Comparison of ENCODE assay signal across 9 cellular contexts in the genomic region with DNA sequence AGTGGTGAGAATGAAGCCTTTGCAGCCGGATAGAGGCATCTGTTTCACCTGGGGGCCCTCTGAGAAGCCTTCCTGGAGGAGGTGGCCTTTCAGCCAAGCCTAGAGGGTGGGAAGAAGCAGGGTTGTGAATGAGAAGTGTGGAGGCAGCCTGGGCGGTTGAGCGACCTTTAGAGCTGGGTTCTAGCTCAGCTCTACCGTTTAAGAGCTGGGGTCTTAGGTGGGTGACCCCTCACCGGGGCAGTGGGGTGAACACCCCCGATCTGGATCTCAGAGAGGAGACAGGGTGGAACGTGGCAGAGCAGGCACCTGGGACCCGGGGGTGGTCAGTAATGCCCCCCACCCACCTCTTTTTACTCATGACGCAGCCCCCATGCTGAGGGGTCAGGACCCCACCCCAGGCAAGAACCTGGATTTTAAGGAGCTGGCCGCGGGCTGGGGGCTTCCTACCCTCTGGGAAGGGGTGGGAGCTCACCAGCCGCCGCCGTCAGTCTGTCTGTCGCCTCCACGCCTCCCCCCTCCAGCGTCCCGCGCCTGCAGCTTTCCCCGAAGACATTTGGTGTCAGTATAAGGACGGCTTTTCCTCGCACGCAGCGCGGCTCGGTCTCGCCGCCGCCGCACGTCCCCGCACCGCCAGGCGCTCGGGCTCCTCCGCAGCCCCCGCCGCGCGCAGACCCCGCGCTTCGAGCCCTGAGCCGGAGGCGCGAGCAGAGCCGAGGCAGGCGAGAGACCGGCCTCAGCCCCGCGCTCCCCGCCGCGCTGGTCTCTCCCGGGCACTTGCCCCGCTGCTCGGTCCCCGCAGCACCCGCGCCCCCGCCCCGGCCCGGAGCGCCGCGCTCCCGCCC. TPM values are rescaled to one million over a fixed set of nuclear protein-coding genes. Genes with fewer than 3 reads are reported as not detected.
A peak's percentile ranks its signal among the peaks of the same experiment; 100 is the strongest.
DNase-seq lines count a peak whose midpoint lies in the region; ATAC-seq and TF ChIP-seq lines count a peak whose summit lies in the region.
"Had no signal": no experiment of that assay in that cellular context is flagged by ENCODE, and none has a peak within 500 bp of the region (broad histone marks: within the 10 kb centered on the region; RNA-seq: fewer than 3 reads in every experiment).

No MANE protein-coding gene starts in this region.

- H3K9me2 ChIP-seq in SK-N-SH: no peaks in the 10 kb centered on the region

- H3K36me3 ChIP-seq in SK-N-SH (replicated peaks in 1 of 2; ENCODE audit: control insufficient read depth in 1 of 2, insufficient read depth in 2 of 2, low read length in 1 of 2): no peaks in the 10 kb centered on the region
- no peaks in the 10 kb centered on the region for H3K36me3 ChIP-seq in iPS-15b (ENCODE audit: control insufficient read depth, insufficient read depth, low read length)
- H3K36me3 ChIP-seq: SJSA1 had no signal

- H3K4me2 ChIP-seq in SK-N-SH: no peak overlapping the region

- ATAC-seq in SK-N-SH treated with all-trans-retinoic acid at 6 μM for 48 hours (no peak), HG03108 (IDR thresholded peaks at IDR 0.05; ENCODE audit: unreplicated experiment) (no peak)

- H3K9ac ChIP-seq in SK-N-SH: no peak overlapping the region
- H3K9ac ChIP-seq in iPS-15b (ENCODE audit: low read depth, low read length): no peak overlapping the region

- H3K9me3 ChIP-seq in SK-N-SH (no peaks in the 10 kb centered on the region), iPS-15b (ENCODE audit: control insufficient read depth, insufficient read depth, low read length) (no peaks in the 10 kb centered on the region)
- H3K9me3 ChIP-seq: SJSA1 had no signal

- no peaks in the 10 kb centered on the region for H4K20me1 ChIP-seq in SK-N-SH (ENCODE audit: insufficient read depth)

- peak; percentile 21; the same call in 1 of the 2 replicates for TF ChIP-seq CTCF in SK-N-SH (IDR thresholded peaks at IDR 0.05)

- POLR2A ChIA-PET in SK-N-SH (lab: Yijun Ruan, JAX): no interaction called here

- no peak overlapping the region for H3K27ac ChIP-seq in SK-N-SH (ENCODE audit: low read depth in 2 of 2, low read length in 1 of 2)
- H3K27ac ChIP-seq: SJSA1 had no signal

- H3K4me3 ChIP-seq in SK-N-SH (ENCODE audit: low read depth in 2 of 2, low read length in 1 of 2) (peak overlapping the region; percentile 23 to 30; a peak in 2 of 4 replicates), iPS-15b (ENCODE audit: low read depth, low read length) (peak overlapping the region; percentile 26)
- H3K4me3 ChIP-seq: SJSA1 had no signal

- H3K27me3 ChIP-seq in SK-N-SH (ENCODE audit: insufficient read depth): no peaks in the 10 kb centered on the region; the same call in 1 of the 2 replicates
- H3K27me3 ChIP-seq in iPS-15b (ENCODE audit: control insufficient read depth, insufficient read depth, low read length): peaks cover 62% of the 10 kb centered on the region

- peak; percentile 71 for DNase-seq in SK-N-SH
- peak; percentile 19 for DNase-seq in activated T-helper 1 cell treated with Interleukin-2 at 50 U/mL for 16 hours (ENCODE audit: low read depth)
- peak; percentile 18 for DNase-seq in stimulated activated CD8-positive, alpha-beta memory T cell treated with anti-CD3 and anti-CD28 coated beads, Interleukin-15, amount 100 ng/mL, for 1 hour (ENCODE audit: low read depth)
- no peak for DNase-seq in SIG-M5 (lab: John Stamatoyannopoulos, UW)
- no peak for DNase-seq in hepatic stellate cell (ENCODE audit: low spot score)

- H3F3A ChIP-seq in SK-N-SH (replicated peaks; ENCODE audit: insufficient read depth): no peaks in the 10 kb centered on the region

- CTCF ChIA-PET in SK-N-SH (lab: Yijun Ruan, JAX): interaction anchor here (0.6 to 3.1 kb wide), 5 partner anchors 14 to 479 kb away, joined by 3 to 14 read pairs (median 6); no protein-coding TSS in a partner anchor

- TF ChIP-seq EP300 in SK-N-SH (IDR thresholded peaks at IDR 0.05; ENCODE audit: borderline replicate concordance in 1 of 2, low read depth in 1 of 2, low read length in 1 of 2): no peak

- peak; percentile 51 for TF ChIP-seq RAD21 in SK-N-SH (IDR thresholded peaks at IDR 0.05; ENCODE audit: low read length)

- WGBS in SK-N-SH (ENCODE audit: low lambda C conversion rate): 90% methylated on average over 2 of the region's 67 CpGs

- H3K79me2 ChIP-seq in SK-N-SH (ENCODE audit: insufficient read depth): no peaks in the 10 kb centered on the region

- no peak overlapping the region for H2AFZ ChIP-seq in SK-N-SH (ENCODE audit: low read depth)

- no peaks in the 10 kb centered on the region; a peak in 1 of 4 replicates for H3K4me1 ChIP-seq in SK-N-SH (ENCODE audit: control insufficient read depth in 1 of 2, insufficient read depth in 2 of 2, low read depth in 1 of 2, low read length in 1 of 2)
- H3K4me1 ChIP-seq in iPS-15b (ENCODE audit: control insufficient read depth, insufficient read depth, low read length): peaks cover 4% of the 10 kb centered on the region
- H3K4me1 ChIP-seq: SJSA1 had no signal

TF ChIP-seq in SK-N-SH, 30 proteins besides CTCF, POLR2A, EP300 and RAD21 (continues in another document):
- TF ChIP-seq, protein P1, sequence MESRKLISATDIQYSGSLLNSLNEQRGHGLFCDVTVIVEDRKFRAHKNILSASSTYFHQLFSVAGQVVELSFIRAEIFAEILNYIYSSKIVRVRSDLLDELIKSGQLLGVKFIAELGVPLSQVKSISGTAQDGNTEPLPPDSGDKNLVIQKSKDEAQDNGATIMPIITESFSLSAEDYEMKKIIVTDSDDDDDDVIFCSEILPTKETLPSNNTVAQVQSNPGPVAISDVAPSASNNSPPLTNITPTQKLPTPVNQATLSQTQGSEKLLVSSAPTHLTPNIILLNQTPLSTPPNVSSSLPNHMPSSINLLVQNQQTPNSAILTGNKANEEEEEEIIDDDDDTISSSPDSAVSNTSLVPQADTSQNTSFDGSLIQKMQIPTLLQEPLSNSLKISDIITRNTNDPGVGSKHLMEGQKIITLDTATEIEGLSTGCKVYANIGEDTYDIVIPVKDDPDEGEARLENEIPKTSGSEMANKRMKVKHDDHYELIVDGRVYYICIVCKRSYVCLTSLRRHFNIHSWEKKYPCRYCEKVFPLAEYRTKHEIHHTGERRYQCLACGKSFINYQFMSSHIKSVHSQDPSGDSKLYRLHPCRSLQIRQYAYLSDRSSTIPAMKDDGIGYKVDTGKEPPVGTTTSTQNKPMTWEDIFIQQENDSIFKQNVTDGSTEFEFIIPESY (IDR thresholded peaks at IDR 0.05; ENCODE audit: borderline replicate concordance, low read depth): no peak
- TF ChIP-seq NRF1 (IDR thresholded peaks at IDR 0.05; ENCODE audit: low read depth, low read length): no peak
- TF ChIP-seq SMC3 (IDR thresholded peaks at IDR 0.05; ENCODE audit: low read depth, low read length): no peak
- no peak for TF ChIP-seq NFIC (IDR thresholded peaks at IDR 0.05; ENCODE audit: borderline replicate concordance)
- no peak for TF ChIP-seq RXRA (IDR thresholded peaks at IDR 0.05; ENCODE audit: borderline replicate concordance, low read depth)
- no peak for TF ChIP-seq GATA2 (CRISPR knock-in tag; IDR thresholded peaks at IDR 0.05)
- TF ChIP-seq POLR2AphosphoS5 (IDR thresholded peaks at IDR 0.05; ENCODE audit: low read depth, low read length): no peak
- no peak for TF ChIP-seq MXI1 (IDR thresholded peaks at IDR 0.05; ENCODE audit: low read depth, low read length)

TF ChIP-seq in SK-N-SH treated with all-trans-retinoic acid at 6 μM for 48 hours, 23 proteins besides CTCF, POLR2A, EP300 and RAD21 (continues in another document):
- TF ChIP-seq ZFP3 (CRISPR knock-in tag; IDR thresholded peaks at IDR 0.05): no peak
- TF ChIP-seq, protein P2, sequence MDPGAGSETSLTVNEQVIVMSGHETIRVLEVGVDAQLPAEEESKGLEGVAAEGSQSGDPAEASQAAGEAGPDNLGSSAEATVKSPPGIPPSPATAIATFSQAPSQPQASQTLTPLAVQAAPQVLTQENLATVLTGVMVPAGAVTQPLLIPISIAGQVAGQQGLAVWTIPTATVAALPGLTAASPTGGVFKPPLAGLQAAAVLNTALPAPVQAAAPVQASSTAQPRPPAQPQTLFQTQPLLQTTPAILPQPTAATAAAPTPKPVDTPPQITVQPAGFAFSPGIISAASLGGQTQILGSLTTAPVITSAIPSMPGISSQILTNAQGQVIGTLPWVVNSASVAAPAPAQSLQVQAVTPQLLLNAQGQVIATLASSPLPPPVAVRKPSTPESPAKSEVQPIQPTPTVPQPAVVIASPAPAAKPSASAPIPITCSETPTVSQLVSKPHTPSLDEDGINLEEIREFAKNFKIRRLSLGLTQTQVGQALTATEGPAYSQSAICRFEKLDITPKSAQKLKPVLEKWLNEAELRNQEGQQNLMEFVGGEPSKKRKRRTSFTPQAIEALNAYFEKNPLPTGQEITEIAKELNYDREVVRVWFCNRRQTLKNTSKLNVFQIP (CRISPR knock-in tag; IDR thresholded peaks at IDR 0.05; ENCODE audit: borderline replicate concordance, low read depth): no peak
- TF ChIP-seq, protein P3, sequence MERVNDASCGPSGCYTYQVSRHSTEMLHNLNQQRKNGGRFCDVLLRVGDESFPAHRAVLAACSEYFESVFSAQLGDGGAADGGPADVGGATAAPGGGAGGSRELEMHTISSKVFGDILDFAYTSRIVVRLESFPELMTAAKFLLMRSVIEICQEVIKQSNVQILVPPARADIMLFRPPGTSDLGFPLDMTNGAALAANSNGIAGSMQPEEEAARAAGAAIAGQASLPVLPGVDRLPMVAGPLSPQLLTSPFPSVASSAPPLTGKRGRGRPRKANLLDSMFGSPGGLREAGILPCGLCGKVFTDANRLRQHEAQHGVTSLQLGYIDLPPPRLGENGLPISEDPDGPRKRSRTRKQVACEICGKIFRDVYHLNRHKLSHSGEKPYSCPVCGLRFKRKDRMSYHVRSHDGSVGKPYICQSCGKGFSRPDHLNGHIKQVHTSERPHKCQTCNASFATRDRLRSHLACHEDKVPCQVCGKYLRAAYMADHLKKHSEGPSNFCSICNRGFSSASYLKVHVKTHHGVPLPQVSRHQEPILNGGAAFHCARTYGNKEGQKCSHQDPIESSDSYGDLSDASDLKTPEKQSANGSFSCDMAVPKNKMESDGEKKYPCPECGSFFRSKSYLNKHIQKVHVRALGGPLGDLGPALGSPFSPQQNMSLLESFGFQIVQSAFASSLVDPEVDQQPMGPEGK (CRISPR knock-in tag; IDR thresholded peaks at IDR 0.05; ENCODE audit: borderline replicate concordance): no peak
- TF ChIP-seq SNAI2 (CRISPR knock-in tag; IDR thresholded peaks at IDR 0.05): no peak
- no peak for TF ChIP-seq CSDC2 (CRISPR knock-in tag; IDR thresholded peaks at IDR 0.05)
- no peak for TF ChIP-seq RARB (CRISPR knock-in tag; IDR thresholded peaks at IDR 0.05)

RNA-seq across cellular contexts. Expression of a gene that starts 13.4 kb away (rescaled TPM):
- under 0.01 TPM in 1 of 2 replicates, not detected in the other for polyA plus RNA-seq in SK-N-SH (2012; rRNA removed)
- under 0.01 TPM in 1 of 2 replicates, not detected in the other for polyA plus RNA-seq in SK-N-SH (2012; cell fraction: cytosol; rRNA removed)
- 0.01 and 0.02 TPM in 2 replicates for polyA plus RNA-seq in SK-N-SH (2012; cell fraction: nucleus; rRNA removed)

RNA-seq across cellular contexts. Expression of a gene that starts 24.6 kb away (rescaled TPM):
- polyA plus RNA-seq in SK-N-SH (2012; rRNA removed): 77.3 and 97.2 TPM in 2 replicates
- 67.1 and 75.9 TPM in 2 replicates for polyA plus RNA-seq in SK-N-SH (2012; cell fraction: cytosol; rRNA removed)
- polyA plus RNA-seq in SK-N-SH (2012; cell fraction: nucleus; rRNA removed): 48.9 and 89.0 TPM in 2 replicates

RNA-seq across cellular contexts. Expression of a gene that starts 36.8 kb away (rescaled TPM):
- polyA plus RNA-seq in SK-N-SH (2012; rRNA removed): 375 and 436 TPM in 2 replicates
- polyA plus RNA-seq in SK-N-SH (2012; cell fraction: cytosol; rRNA removed): 311 and 361 TPM in 2 replicates
- polyA plus RNA-seq in SK-N-SH (2012; cell fraction: nucleus; rRNA removed): 604 and 658 TPM in 2 replicates

RNA-seq across cellular contexts. Expression of a gene that starts 55.1 kb away (rescaled TPM):
- 7.5 and 7.7 TPM in 2 replicates for polyA plus RNA-seq in SK-N-SH (2012; rRNA removed)
- 6.2 and 7.6 TPM in 2 replicates for polyA plus RNA-seq in SK-N-SH (2012; cell fraction: cytosol; rRNA removed)
- polyA plus RNA-seq in SK-N-SH (2012; cell fraction: nucleus; rRNA removed): 7.8 and 8.4 TPM in 2 replicates

Comparison
In these comparisons a context has a peak if more than half of its experiments do, and no peak if none do; other contexts are left out.
1. DNase-seq: peak in SK-N-SH (single experiment), activated T-helper 1 cell treated with Interleukin-2 at 50 U/mL for 16 hours (single experiment) and stimulated activated CD8-positive, alpha-beta memory T cell treated with anti-CD3 and anti-CD28 coated beads, Interleukin-15, amount 100 ng/mL, for 1 hour (single experiment); none in SIG-M5 (single experiment) and hepatic stellate cell (single experiment).